ENCODE assay signal across 23 cellular contexts in the genomic region with DNA sequence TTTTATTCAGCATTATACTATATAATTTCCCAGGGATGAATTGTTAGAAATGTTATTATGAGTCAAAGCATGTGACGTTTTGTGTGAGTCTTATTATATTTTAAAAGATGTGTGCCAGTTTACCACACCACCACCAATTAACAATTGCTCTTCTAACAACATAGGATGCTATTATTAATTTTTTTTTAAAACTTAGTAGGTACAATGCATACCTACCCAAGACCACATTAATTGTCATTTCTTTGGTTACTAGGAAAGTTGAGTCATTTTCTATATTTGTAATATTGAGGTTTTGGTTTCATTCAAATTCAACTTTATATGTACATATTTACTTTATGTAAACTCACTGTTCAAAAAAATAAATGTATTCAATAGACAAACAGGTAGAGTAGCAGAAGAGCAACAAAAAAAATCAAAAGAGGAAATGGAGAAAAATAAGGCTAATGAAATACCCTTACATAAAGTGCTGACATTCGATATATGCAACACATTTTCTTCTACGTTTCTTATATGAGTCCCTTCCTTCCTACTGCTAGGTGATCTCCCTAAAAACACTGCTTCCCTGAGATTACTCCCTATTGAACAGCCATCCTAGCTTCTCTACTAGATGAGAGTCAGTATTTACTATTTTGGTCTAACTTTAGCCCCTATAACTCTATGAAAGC.
"Had no signal": no experiment of that assay in that cellular context is flagged by ENCODE, and none has a peak within 500 bp of the region (broad histone marks: within the 10 kb centered on the region; RNA-seq: fewer than 3 reads in every experiment).

No MANE protein-coding gene starts in this region.

- H3K27ac ChIP-seq: heart left ventricle, right atrium auricular region, sigmoid colon, skin epidermis, suprapubic skin, thyroid gland had no signal

- H3K27me3 ChIP-seq: heart left ventricle, right atrium auricular region, sigmoid colon, suprapubic skin, thyroid gland had no signal

- ATAC-seq: esophagus mucosa; heart left ventricle; left colon; left ventricle myocardium superior; naive thymus-derived CD4-positive, alpha-beta T cell had no signal

- H3K27ac Mint-ChIP-seq: naive thymus-derived CD4-positive, alpha-beta T cell; type B pancreatic cell had no signal

- H3K9me3 ChIP-seq: heart left ventricle, right atrium auricular region, sigmoid colon, suprapubic skin, thyroid gland had no signal

- H3K9me3 Mint-ChIP-seq: naive thymus-derived CD4-positive, alpha-beta T cell; type B pancreatic cell had no signal

- H3K4me3 ChIP-seq: heart left ventricle, lung, right atrium auricular region, sigmoid colon, skin epidermis, suprapubic skin, thyroid gland had no signal

- FAIRE-seq: endometrium, frontal cortex, urothelium cell line had no signal

- DNase-seq: cortex of kidney; effector memory CD4-positive, alpha-beta T cell; heart left ventricle; hippocampal formation; left colon; left ventricle myocardium superior; mesendoderm; naive thymus-derived CD4-positive, alpha-beta T cell; posterior cingulate gyrus; sigmoid colon; stimulated activated CD4-positive, alpha-beta T cell treated with anti-CD3 and anti-CD28 coated beads, Interleukin-2, amount 100 ng/mL, for 24 hours; stimulated activated CD4-positive, alpha-beta T cell treated with anti-CD3 and anti-CD28 coated beads, Interleukin-4, amount 100 ng/mL, for 4 hours; stimulated activated naive CD4-positive, alpha-beta T cell; thyroid gland had no signal

- H3K4me1 ChIP-seq: right atrium auricular region, sigmoid colon, suprapubic skin had no signal

- H3K4me3 Mint-ChIP-seq: naive thymus-derived CD4-positive, alpha-beta T cell; type B pancreatic cell had no signal
